ENCODE assay signal across 8 cellular contexts in the genomic region with DNA sequence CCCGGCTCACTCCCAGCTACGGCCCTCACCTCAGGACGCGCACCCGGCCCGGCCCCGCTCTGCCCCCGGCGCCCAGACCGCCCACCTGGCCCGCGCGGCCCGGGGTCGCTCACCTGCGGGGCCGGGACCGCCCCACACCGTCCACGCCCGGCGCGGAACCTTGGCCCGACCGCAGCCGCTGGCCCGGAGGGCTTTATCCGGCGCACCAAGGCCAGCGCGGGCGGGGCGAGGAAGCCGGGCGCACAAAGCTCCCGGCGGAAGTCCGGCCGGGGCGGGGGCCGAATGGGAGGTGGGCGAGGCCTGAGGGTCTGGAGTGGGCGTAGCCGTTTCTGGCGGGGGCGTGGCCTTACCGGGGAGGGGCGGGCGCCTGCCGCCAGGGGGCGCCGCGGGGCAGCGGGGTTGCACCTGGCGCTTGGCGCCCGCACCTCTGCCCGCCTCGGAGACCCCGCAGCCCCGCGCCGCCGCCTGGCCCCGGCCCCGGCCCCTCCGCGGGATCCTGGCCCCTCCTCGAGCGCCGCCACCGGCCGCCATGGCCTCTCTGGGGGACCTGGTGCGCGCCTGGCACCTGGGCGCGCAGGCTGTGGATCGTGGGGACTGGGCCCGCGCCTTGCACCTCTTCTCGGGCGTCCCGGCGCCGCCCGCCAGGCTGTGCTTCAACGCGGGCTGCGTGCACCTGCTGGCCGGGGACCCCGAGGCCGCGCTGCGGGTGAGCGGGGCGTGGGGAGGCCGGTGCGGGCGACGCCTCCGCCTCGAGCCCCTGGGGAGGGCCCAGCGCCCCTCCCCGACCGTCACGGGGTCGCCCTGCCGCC. TPM values are rescaled to one million over a fixed set of nuclear protein-coding genes. Genes with fewer than 3 reads are reported as not detected.
DNase-seq lines count a peak whose midpoint lies in the region; ATAC-seq and TF ChIP-seq lines count a peak whose summit lies in the region.

A gene with protein sequence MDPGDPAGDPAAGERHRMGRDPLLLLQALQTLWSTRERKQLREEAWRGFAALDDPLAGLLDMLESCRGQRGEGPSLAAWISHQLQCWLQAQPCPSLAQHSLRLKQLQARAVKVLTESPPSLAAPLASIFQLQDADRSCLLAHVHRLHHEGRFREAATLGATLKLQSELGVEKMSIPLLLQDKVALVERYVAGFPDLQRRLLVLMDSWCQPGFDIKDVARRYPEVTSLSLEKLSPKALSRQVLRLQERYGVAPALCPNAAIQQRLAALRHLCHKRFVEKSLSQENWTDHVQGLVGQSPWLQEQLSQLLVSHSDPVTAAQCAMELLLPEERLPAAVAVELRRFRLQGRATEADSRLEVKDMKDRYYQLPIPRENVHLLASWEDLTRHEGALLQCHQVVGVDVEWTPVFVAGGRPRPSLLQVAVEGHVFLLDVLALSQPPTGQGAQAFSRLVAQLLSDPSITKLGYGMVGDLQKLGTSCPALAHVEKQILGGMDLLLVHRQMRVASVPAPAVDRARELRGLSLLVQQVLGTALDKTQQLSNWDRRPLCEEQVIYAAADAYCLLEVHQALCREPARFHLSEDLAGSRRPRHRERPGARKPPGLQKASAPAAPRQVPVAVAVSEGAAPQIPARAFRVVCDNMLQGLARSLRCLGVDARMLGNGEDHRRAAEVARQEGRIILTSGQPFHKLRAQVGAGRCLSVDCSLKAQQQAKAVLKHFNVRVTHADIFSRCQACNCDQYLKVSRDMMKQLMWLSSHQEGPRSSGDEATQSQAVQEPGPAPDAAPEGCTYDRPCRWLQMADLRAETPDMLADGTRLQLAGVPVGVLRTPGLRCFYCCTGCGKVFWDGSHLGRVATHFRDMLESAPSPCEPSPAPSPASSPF (minus strand): TSS at position 162 of the 809 bp plus-strand sequence. CDS start 27,805 bp downstream, outside the sequence.
A gene with protein sequence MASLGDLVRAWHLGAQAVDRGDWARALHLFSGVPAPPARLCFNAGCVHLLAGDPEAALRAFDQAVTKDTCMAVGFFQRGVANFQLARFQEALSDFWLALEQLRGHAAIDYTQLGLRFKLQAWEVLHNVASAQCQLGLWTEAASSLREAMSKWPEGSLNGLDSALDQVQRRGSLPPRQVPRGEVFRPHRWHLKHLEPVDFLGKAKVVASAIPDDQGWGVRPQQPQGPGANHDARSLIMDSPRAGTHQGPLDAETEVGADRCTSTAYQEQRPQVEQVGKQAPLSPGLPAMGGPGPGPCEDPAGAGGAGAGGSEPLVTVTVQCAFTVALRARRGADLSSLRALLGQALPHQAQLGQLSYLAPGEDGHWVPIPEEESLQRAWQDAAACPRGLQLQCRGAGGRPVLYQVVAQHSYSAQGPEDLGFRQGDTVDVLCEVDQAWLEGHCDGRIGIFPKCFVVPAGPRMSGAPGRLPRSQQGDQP (plus strand): TSS at position 393 of the 809 bp plus-strand sequence. CDS start 137 bp downstream, at position 530.

- H3K4me1 Mint-ChIP-seq in endothelial cell (ENCODE audit: unreplicated experiment), result peaks cover 4% of the 10 kb centered on the region

- no peaks in the 10 kb centered on the region for H3K9me3 Mint-ChIP-seq in endothelial cell (ENCODE audit: unreplicated experiment)

- DNase-seq in COLO829 (ENCODE audit: low spot score) (peak; percentile 89), HS-27A (ENCODE audit: low read depth) (peak; percentile 46), NOMO-1 treated with DMSO at 0.1 percent for 48 hours (lab: John Stamatoyannopoulos, UW; ENCODE audit: unreplicated experiment) (peak; percentile 93), endothelial cell (ENCODE audit: low spot score) (peak; percentile 97), midbrain (lab: John Stamatoyannopoulos, UW) (peak; percentile 92)
- peak; percentile 85 for DNase-seq in activated CD8-positive, alpha-beta memory T cell treated with anti-CD3 and anti-CD28 coated beads, Interleukin-2, amount 50 U/mL, for 1 hour (ENCODE audit: extremely low read depth)
- peak; percentile 72 to 82 for DNase-seq in stimulated activated CD8-positive, alpha-beta memory T cell treated with anti-CD3 and anti-CD28 coated beads, Interleukin-15, amount 100 ng/mL, for 4 hours (ENCODE audit: low read depth in 2 of 2)

- H3K36me3 Mint-ChIP-seq in endothelial cell (ENCODE audit: low read depth, unreplicated experiment), result no peaks in the 10 kb centered on the region

- peak within 1 kb of the TSS; percentile 92 for H3K4me3 Mint-ChIP-seq in endothelial cell (ENCODE audit: unreplicated experiment)

- peak; percentile 77 for TF ChIP-seq CTCF in endothelial cell (IDR thresholded peaks at IDR 0.05; ENCODE audit: unreplicated experiment)

- no peak within 1 kb of the TSS for H3K27ac Mint-ChIP-seq in endothelial cell (ENCODE audit: unreplicated experiment)

- H3K27me3 Mint-ChIP-seq in endothelial cell (ENCODE audit: unreplicated experiment), result peaks cover 13% of the 10 kb centered on the region

- ATAC-seq in GM19468 (IDR thresholded peaks at IDR 0.05; ENCODE audit: extremely low read depth, unreplicated experiment), result peak; percentile 48

RNA-seq across cellular contexts. Expression of the first gene that starts in this region (rescaled TPM):
- 19.9 TPM for total RNA-seq in endothelial cell (ENCODE audit: unreplicated experiment)

RNA-seq across cellular contexts. Expression of the second gene that starts in this region (rescaled TPM):
- 0.36 TPM for total RNA-seq in endothelial cell (ENCODE audit: unreplicated experiment)

Comparison
In these comparisons a context has a peak if more than half of its experiments do, and no peak if none do; other contexts are left out.
1. Peak in every context shown above with its lines: DNase-seq and ATAC-seq.
2. DNase-seq: peak in every context shown above with its lines; median percentile 97 in endothelial cell; 93 in NOMO-1 treated with DMSO at 0.1 percent for 48 hours; 92 in midbrain; 89 in COLO829; 85 in activated CD8-positive, alpha-beta memory T cell treated with anti-CD3 and anti-CD28 coated beads, Interleukin-2, amount 50 U/mL, for 1 hour; 77 in stimulated activated CD8-positive, alpha-beta memory T cell treated with anti-CD3 and anti-CD28 coated beads, Interleukin-15, amount 100 ng/mL, for 4 hours; 46 in HS-27A.